Comparison of ENCODE assay signal across 11 cellular contexts in the genomic region with DNA sequence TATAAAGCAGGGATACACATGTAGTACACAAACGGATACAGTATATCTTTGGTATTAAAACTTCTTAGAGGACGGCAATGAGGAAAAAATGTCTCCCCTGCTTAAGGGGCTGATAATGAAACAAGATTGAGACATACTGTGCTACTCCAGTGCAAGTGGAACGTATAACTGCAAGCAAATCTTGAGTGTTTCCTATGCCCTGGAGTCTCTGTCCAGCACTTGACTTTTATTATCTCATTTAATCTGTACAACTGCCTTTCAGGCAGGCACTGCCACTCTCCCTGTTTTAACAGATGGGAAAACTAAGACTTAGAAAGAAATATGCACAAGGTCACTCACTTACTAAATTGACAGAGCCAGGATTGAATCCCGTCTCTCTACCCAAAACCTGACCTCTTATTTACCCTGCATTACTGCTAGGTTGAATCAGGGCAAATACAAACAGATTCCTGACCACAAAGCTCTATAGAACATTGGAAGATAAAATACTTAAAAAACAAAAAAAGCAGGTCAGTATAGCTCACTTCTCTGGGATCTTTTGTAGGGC. TPM values are rescaled to one million over a fixed set of nuclear protein-coding genes. Genes with fewer than 3 reads are reported as not detected.
"Had no signal": no experiment of that assay in that cellular context is flagged by ENCODE, and none has a peak within 500 bp of the region (broad histone marks: within the 10 kb centered on the region; RNA-seq: fewer than 3 reads in every experiment).

No MANE protein-coding gene starts in this region.

- H2AFZ ChIP-seq: GM23248 had no signal

- H3K4me1 ChIP-seq: HAP-1 had no signal

- H3K27ac ChIP-seq: GM23248, HL-60 had no signal

- H3K36me3 ChIP-seq: HAP-1 had no signal

- ATAC-seq: HCT116, HepG2, K562 had no signal

- DNase-seq: GM23248, GOT3, H7, KG1 had no signal

- H3K9ac ChIP-seq: GM23248 had no signal

- H3K9me3 ChIP-seq: HAP-1 had no signal

- H3K4me3 ChIP-seq: GM23248, HAP-1, K562 had no signal

RNA-seq across cellular contexts. Expression of a gene that starts 28.7 kb away (rescaled TPM):
- total RNA-seq: GM23248, H4, HT1080 had no signal
